In the genomic region with DNA sequence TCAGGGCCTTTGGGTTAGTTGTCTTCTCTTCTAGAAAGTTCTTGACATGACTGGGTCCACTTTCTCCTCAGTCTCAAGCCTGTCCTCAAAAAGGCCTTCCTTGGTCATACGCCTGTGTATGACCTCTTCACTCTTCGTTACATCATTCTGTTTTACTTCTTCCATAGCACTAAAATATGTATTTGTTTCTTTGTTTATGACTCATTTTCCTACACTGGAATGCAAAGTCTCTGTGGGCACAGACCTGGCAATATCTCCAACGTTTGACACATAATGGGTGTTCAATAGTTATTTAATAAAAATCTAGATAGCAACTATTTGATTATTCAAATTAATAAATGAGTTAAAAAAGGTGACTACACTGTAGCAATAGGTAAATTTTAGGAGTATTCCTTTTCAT, we compare ENCODE assay signal across 22 cellular contexts.
"Had no signal": no experiment of that assay in that cellular context is flagged by ENCODE, and none has a peak within 500 bp of the region (broad histone marks: within the 10 kb centered on the region; RNA-seq: fewer than 3 reads in every experiment).

No MANE protein-coding gene starts in this region.

- H3K4me2 ChIP-seq: neural progenitor cell, smooth muscle cell had no signal

- H3K9ac ChIP-seq: neural progenitor cell had no signal

- H3K27ac Mint-ChIP-seq: immature natural killer cell; natural killer cell treated with Interleukin-12 subunit alpha and Interleukin-12 subunit beta and Interleukin-15 and Interleukin-18, amount 100 ng/mL, for 72 hours; neural progenitor cell; progenitor cell of endocrine pancreas; stimulated activated memory B cell treated with anti-CD40 and anti-IgM and Interleukin-4, amounts not matched to agents 10 μg/mL and 1 μg/mL and 100 μg/mL, for 72 hours; stimulated activated naive CD8-positive, alpha-beta T cell treated with anti-CD3 and anti-CD28 coated beads, Interleukin-15, Interleukin-2, amounts not matched to agents 100 ng/mL and 50 ng/mL, for 24 hours had no signal

- H3K27me3 ChIP-seq: esophagus muscularis mucosa, neural progenitor cell, pancreas, tibial artery, upper lobe of left lung, uterus had no signal

- DNase-seq: effector memory CD4-positive, alpha-beta T cell; foreskin fibroblast; immature natural killer cell; kidney; left cardiac atrium; left ventricle myocardium inferior; lower lobe of right lung; midbrain; nucleus accumbens; pancreas; right cardiac atrium; stimulated activated CD4-positive, alpha-beta T cell treated with anti-CD3 and anti-CD28 coated beads, Interleukin-4, amount 100 ng/mL, for 1 hour; tibial artery; upper lobe of left lung; uterus had no signal

- H3K4me3 Mint-ChIP-seq: immature natural killer cell; natural killer cell treated with Interleukin-12 subunit alpha and Interleukin-12 subunit beta and Interleukin-15 and Interleukin-18, amount 100 ng/mL, for 72 hours; neural progenitor cell; stimulated activated memory B cell treated with anti-CD40 and anti-IgM and Interleukin-4, amounts not matched to agents 10 μg/mL and 1 μg/mL and 100 μg/mL, for 72 hours; stimulated activated naive CD8-positive, alpha-beta T cell treated with anti-CD3 and anti-CD28 coated beads, Interleukin-15, Interleukin-2, amounts not matched to agents 100 ng/mL and 50 ng/mL, for 24 hours had no signal

- H3K4me3 ChIP-seq: esophagus muscularis mucosa, left ventricle myocardium inferior, lower lobe of right lung, neural progenitor cell, pancreas, smooth muscle cell, tibial artery, upper lobe of left lung, uterus had no signal

- H3K9me3 ChIP-seq: pancreas, uterus had no signal

- H3K36me3 ChIP-seq: esophagus muscularis mucosa, left ventricle myocardium inferior, lower lobe of right lung, neural progenitor cell, pancreas, tibial artery, upper lobe of left lung, uterus had no signal

- H3K27me3 Mint-ChIP-seq: progenitor cell of endocrine pancreas; stimulated activated memory B cell treated with anti-CD40 and anti-IgM and Interleukin-4, amounts not matched to agents 10 μg/mL and 1 μg/mL and 100 μg/mL, for 72 hours had no signal

- H3K4me1 Mint-ChIP-seq: immature natural killer cell had no signal

- H3K36me3 Mint-ChIP-seq: stimulated activated memory B cell treated with anti-CD40 and anti-IgM and Interleukin-4, amounts not matched to agents 10 μg/mL and 1 μg/mL and 100 μg/mL, for 72 hours had no signal

- H2AFZ ChIP-seq: neural progenitor cell had no signal

- H3K4me1 ChIP-seq: pancreas, uterus had no signal

- H3K27ac ChIP-seq: esophagus muscularis mucosa, left ventricle myocardium inferior, lower lobe of right lung, neural progenitor cell, pancreas, tibial artery, upper lobe of left lung, uterus had no signal
